In the genomic region with DNA sequence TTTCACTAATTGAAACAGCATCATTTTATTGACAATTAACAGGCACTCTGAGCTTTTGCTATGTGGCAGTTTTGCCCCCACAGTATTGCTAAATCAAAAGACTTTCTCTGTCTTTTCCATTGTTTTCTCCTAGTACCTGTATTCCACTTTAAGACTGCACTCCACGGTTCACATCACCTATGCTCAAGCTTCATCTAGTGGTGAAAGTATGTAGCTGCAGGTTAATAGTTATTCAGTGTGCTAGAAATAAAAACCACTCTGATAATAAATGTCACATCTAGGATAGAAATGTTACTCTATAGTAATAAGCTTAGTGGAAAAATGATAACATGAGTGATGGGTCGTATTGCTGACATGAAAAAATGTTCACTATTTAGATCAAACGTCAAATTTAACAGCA, we compare ENCODE assay signal across 8 cellular contexts. TPM values are rescaled to one million over a fixed set of nuclear protein-coding genes. Genes with fewer than 3 reads are reported as not detected.
DNase-seq lines count a peak whose midpoint lies in the region; ATAC-seq and TF ChIP-seq lines count a peak whose summit lies in the region.

No MANE protein-coding gene starts in this region.

- no peaks in the 10 kb centered on the region for H3K9me2 ChIP-seq in Karpas-422 (replicated peaks; ENCODE audit: insufficient read depth, low read length)

- BruUV-seq in MCF 10A (replicated peaks; lab: Mats Ljungman, UMichigan), result no TSS peak

- peaks cover 9% of the 10 kb centered on the region for H3K4me1 Mint-ChIP-seq in MCF 10A (ENCODE audit: insufficient read depth, unreplicated experiment)

- H3K27ac Mint-ChIP-seq in MCF 10A (ENCODE audit: low read depth, unreplicated experiment), result no peak overlapping the region

- H4K20me1 ChIP-seq in Karpas-422 (ENCODE audit: insufficient read depth, low read depth, low read length), result no peaks in the 10 kb centered on the region

- TF ChIP-seq CTCF in MCF 10A (IDR thresholded peaks at IDR 0.05; ENCODE audit: unreplicated experiment) (peak; percentile 36), neutrophil (IDR thresholded peaks at IDR 0.05) (peak; percentile 17)

- POLR2A ChIA-PET in MCF 10A (lab: Yijun Ruan, JAX), result interaction anchor here (0.9 to 1.6 kb wide), 5 partner anchors 16 to 568 kb away, joined by 3 to 11 read pairs (median 5); a partner anchor contains a TSS

- no peaks in the 10 kb centered on the region for H3K27me3 ChIP-seq in Karpas-422 (ENCODE audit: low read length)
- H3K27me3 ChIP-seq in neutrophil, result no peaks in the 10 kb centered on the region

- no peaks in the 10 kb centered on the region for H3K9me3 Mint-ChIP-seq in MCF 10A (ENCODE audit: unreplicated experiment)

- H3K36me3 Mint-ChIP-seq in MCF 10A (ENCODE audit: insufficient read depth, unreplicated experiment), result peaks cover 24% of the 10 kb centered on the region

- H3K9me3 ChIP-seq in Karpas-422 (ENCODE audit: low read length) (no peaks in the 10 kb centered on the region), neutrophil (no peaks in the 10 kb centered on the region)

- H3K4me3 ChIP-seq in Karpas-422 (ENCODE audit: low read length) (no peak overlapping the region), neutrophil (ENCODE audit: low read depth in 1 of 2, low read length in 1 of 2) (no peak overlapping the region)

- DNase-seq in DMS114 treated with DMSO at 0.1 percent for 48 hours (lab: John Stamatoyannopoulos, UW; ENCODE audit: unreplicated experiment) (peak; percentile 7), Karpas-422 (peak; percentile 61), MCF 10A (ENCODE audit: unreplicated experiment) (peak; percentile 41), putamen (ENCODE audit: low spot score) (no peak), NCI-H774 (lab: John Stamatoyannopoulos, UW) (no peak), ureter (ENCODE audit: low spot score) (no peak)

- CTCF ChIA-PET in MCF 10A (lab: Yijun Ruan, JAX), result interaction anchor here (0.5 to 3.4 kb wide), 48 partner anchors 10 to 855 kb away, joined by 3 to 36 read pairs (median 3); a partner anchor contains a TSS

- peaks cover 18% of the 10 kb centered on the region for H3K4me1 ChIP-seq in Karpas-422 (ENCODE audit: low read length)
- no peaks in the 10 kb centered on the region for H3K4me1 ChIP-seq in neutrophil (ENCODE audit: control insufficient read depth in 1 of 2, insufficient read depth in 1 of 2, low read depth in 1 of 2, low read length in 1 of 2)

- H3K4me3 Mint-ChIP-seq in MCF 10A (ENCODE audit: unreplicated experiment), result no peak overlapping the region

- ATAC-seq in GM21423 (IDR thresholded peaks at IDR 0.05; ENCODE audit: unreplicated experiment), result peak; percentile 67

- no peaks in the 10 kb centered on the region for H3K27me3 Mint-ChIP-seq in MCF 10A (ENCODE audit: insufficient read depth, unreplicated experiment)

- H2AFZ ChIP-seq in Karpas-422 (ENCODE audit: low read length), result no peak overlapping the region

- H3K9ac ChIP-seq in Karpas-422 (ENCODE audit: low read length), result no peak overlapping the region

- H3K27ac ChIP-seq in Karpas-422 (ENCODE audit: low read length) (no peak overlapping the region), neutrophil (no peak overlapping the region)

- H3K4me2 ChIP-seq in Karpas-422 (ENCODE audit: low read depth, low read length, poor library complexity, severe bottlenecking), result no peak overlapping the region

- intact Hi-C loops in MCF 10A (cut with micrococcal nuclease), result loop anchor here (1.0 to 10.0 kb wide), 5 partner anchors 182 to 1632 kb away; a partner anchor contains a TSS

- peaks cover 56% of the 10 kb centered on the region for H3K79me2 ChIP-seq in Karpas-422 (ENCODE audit: low read length)

- H3K36me3 ChIP-seq in Karpas-422 (ENCODE audit: insufficient read depth, low read length) (peaks cover 20% of the 10 kb centered on the region), neutrophil (peaks cover 14% of the 10 kb centered on the region)

RNA-seq across cellular contexts. Expression of a gene that starts 24.6 kb away (rescaled TPM):
- total RNA-seq in Karpas-422 (2014; rRNA removed; shearing (Covaris generic); ENCODE audit: low replicate concordance), result 29.5 and 69.7 TPM in 2 replicates
- total RNA-seq in MCF 10A (2022) (18.9 and 23.7 TPM in 2 replicates), ureter (19.1 TPM)

RNA-seq across cellular contexts. Expression of a gene that starts 25.7 kb away (rescaled TPM):
- total RNA-seq in Karpas-422 (2014; rRNA removed; shearing (Covaris generic); ENCODE audit: low replicate concordance), result 149 and 173 TPM in 2 replicates
- 140 and 147 TPM in 2 replicates for total RNA-seq in MCF 10A (2022)
- 111 TPM for total RNA-seq in ureter

Comparison
In these comparisons a context has a peak if more than half of its experiments do, and no peak if none do; other contexts are left out.
1. DNase-seq: peak in DMS114 treated with DMSO at 0.1 percent for 48 hours (single experiment), Karpas-422 (single experiment) and MCF 10A (single experiment); none in putamen (single experiment), NCI-H774 (single experiment) and ureter (single experiment).